ENCODE assay signal across 35 cellular contexts in genomic region chr6:136163260-136163659, GRCh38.
"Had no signal": no experiment of that assay in that cellular context is flagged by ENCODE, and none has a peak within 500 bp of the region (broad histone marks: within the 10 kb centered on the region; RNA-seq: fewer than 3 reads in every experiment).

No MANE protein-coding gene starts in this region.

- DNase-seq: Karpas-422, Kasumi-1, MG63, MM.1S, MV-4-11, NCI-H1048, NCI-H1092, NCI-H1092 treated with DMSO at 0.1 percent for 48 hours, NCI-H1105, NCI-H1105 treated with DMSO at 0.1 percent for 48 hours, NCI-H1417, NCI-H1417 treated with DMSO at 0.1 percent for 48 hours, NCI-H1436, NCI-H1436 treated with DMSO at 0.1 percent for 48 hours, NCI-H146, NCI-H1694, NCI-H1694 treated with DMSO at 0.1 percent for 48 hours, NCI-H187, NCI-H187 treated with DMSO at 0.1 percent for 48 hours, NCI-H1930, NCI-H2029, NCI-H2029 treated with DMSO at 0.1 percent for 48 hours, NCI-H2081, NCI-H2081 treated with DMSO at 0.1 percent for 48 hours, NCI-H2107, NCI-H2171, NCI-H2171 treated with DMSO at 0.1 percent for 48 hours, NCI-H2227 treated with DMSO at 0.1 percent for 48 hours, NCI-H226, NCI-H345, NCI-H446, NCI-H446 treated with DMSO at 0.1 percent for 48 hours, NCI-H510A, NCI-H510A treated with DMSO at 0.1 percent for 48 hours had no signal

- H3K4me2 ChIP-seq: KMS-11 had no signal

- H3K27me3 ChIP-seq: MG63 had no signal

- H3K9me3 ChIP-seq: MG63 had no signal

- H3K9ac ChIP-seq: KMS-11 had no signal

- H3K27ac ChIP-seq: KMS-11 had no signal

- H3K4me3 ChIP-seq: MG63 had no signal
